ENCODE assay signal across 8 cellular contexts in the genomic region with DNA sequence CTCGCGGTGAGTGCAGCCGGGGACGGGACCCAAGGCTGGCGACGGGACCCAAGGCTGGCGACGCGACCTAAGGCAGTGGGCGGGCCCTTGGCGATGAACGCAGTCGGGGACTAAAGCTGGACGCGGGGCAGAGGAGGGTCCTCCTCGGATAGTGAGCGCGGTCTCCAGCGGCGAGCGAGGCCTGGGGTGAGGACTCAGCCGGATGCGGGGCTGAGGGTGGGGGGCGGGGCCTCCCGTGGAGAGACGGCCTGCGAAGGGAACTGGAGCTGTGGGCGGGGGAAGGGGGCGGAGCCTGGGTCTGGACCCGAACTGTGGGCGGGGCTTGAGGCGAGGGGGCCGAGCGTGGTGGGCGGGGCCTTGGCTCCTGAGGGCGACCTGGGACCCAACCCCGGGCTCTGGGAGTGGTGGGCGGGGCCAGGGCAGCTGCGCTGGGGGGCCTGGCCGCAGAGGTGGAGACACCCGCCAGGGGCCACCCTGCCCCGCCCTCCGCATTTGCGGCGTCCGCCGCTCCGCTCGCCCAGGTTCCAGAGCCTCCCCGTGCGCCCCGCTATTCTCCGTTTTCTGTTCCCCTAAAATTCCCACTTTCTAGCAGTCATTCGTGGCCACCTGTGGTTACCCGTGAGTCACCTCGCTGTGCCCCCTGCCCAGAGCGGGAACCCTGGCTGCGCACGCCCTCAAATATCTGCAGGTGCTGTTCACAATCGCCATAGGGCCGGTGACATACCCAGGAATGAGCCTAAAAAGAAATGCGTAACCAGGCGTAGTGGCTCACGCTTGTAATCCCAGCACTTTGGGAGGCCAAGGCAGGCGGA. TPM values are rescaled to one million over a fixed set of nuclear protein-coding genes. Genes with fewer than 3 reads are reported as not detected.
A peak's percentile ranks its signal among the peaks of the same experiment; 100 is the strongest.
DNase-seq lines count a peak whose midpoint lies in the region; ATAC-seq and TF ChIP-seq lines count a peak whose summit lies in the region.

No MANE protein-coding gene starts in this region.

- TSS peak; percentile 27 for BruUV-seq in PC-9 (replicated peaks; lab: Mats Ljungman, UMichigan)

- peak overlapping the region; percentile 84 for H3K4me3 Mint-ChIP-seq in activated T-cell treated with anti-CD3 and anti-CD28 coated beads, Interleukin-2, amount 50 U/mL, for 4 hours

- H3K36me3 Mint-ChIP-seq in activated T-cell treated with anti-CD3 and anti-CD28 coated beads, Interleukin-2, amount 50 U/mL, for 4 hours (ENCODE audit: insufficient read depth), result no peaks in the 10 kb centered on the region

- CTCF ChIA-PET in PC-9 (lab: Charles Lee), result interaction anchor here (0.6 kb wide), 3 partner anchors 213 to 549 kb away, joined by 3 to 4 read pairs (median 3); no protein-coding TSS in a partner anchor

- H3K27me3 Mint-ChIP-seq in activated T-cell treated with anti-CD3 and anti-CD28 coated beads, Interleukin-2, amount 50 U/mL, for 4 hours (ENCODE audit: low read depth), result no peaks in the 10 kb centered on the region

- 6 to 7% methylated on average over 50 to 65 of the region's 65 CpGs for WGBS in esophagus, 2 donors

- no peaks in the 10 kb centered on the region for H3K9me2 ChIP-seq in PC-9 (ENCODE audit: insufficient read depth)

- H3K36me3 ChIP-seq in PC-9 (ENCODE audit: low read depth) (no peaks in the 10 kb centered on the region), esophagus (ENCODE audit: control insufficient read depth in 2 of 2, insufficient read depth in 2 of 2, low read length in 1 of 2) (peaks cover 0 to 3% of the 10 kb centered on the region in 2 donors), mucosa of stomach (ENCODE audit: control insufficient read depth, insufficient read depth, low read length) (no peaks in the 10 kb centered on the region)

- no peaks in the 10 kb centered on the region for H3K9me3 Mint-ChIP-seq in activated T-cell treated with anti-CD3 and anti-CD28 coated beads, Interleukin-2, amount 50 U/mL, for 4 hours

- H2AFZ ChIP-seq in PC-9, result peak overlapping the region; percentile 88

- peaks cover 30% of the 10 kb centered on the region for H3K4me1 Mint-ChIP-seq in activated T-cell treated with anti-CD3 and anti-CD28 coated beads, Interleukin-2, amount 50 U/mL, for 4 hours (ENCODE audit: low read depth)

- H4K20me1 ChIP-seq in PC-9 (ENCODE audit: insufficient read depth), result peaks cover 13% of the 10 kb centered on the region; the same call in 1 of the 2 replicates

- intact Hi-C loops in PC-9 (cut with micrococcal nuclease; ENCODE audit: unreplicated experiment), result loop anchor here (5.0 kb wide), 2 partner anchors 181 to 329 kb away; no protein-coding TSS in a partner anchor

- POLR2A ChIA-PET in PC-9 (lab: Charles Lee; ENCODE audit: unreplicated experiment), result interaction anchor here (0.5 to 1.0 kb wide), 6 partner anchors 10 to 620 kb away, joined by 3 to 16 read pairs (median 5); a partner anchor contains a TSS

- H3K9me3 ChIP-seq in PC-9 (ENCODE audit: insufficient read depth, low read depth) (no peaks in the 10 kb centered on the region), esophagus (ENCODE audit: control insufficient read depth in 2 of 2, insufficient read depth in 1 of 2, low read depth in 1 of 2, low read length in 1 of 2) (no peaks in the 10 kb centered on the region), mucosa of stomach (ENCODE audit: control insufficient read depth, low read length) (no peaks in the 10 kb centered on the region)

- H3F3A ChIP-seq in PC-9 (ENCODE audit: insufficient read depth, low read depth), result peaks cover 14% of the 10 kb centered on the region; the same call in 1 of the 2 replicates

- H3K4me1 ChIP-seq in PC-9 (replicated peaks; ENCODE audit: insufficient read depth), result peaks cover 9% of the 10 kb centered on the region
- peaks cover 7 to 15% of the 10 kb centered on the region in 2 donors for H3K4me1 ChIP-seq in esophagus (ENCODE audit: control insufficient read depth in 2 of 2, insufficient read depth in 2 of 2, low read length in 1 of 2)
- H3K4me1 ChIP-seq in mucosa of stomach (ENCODE audit: control insufficient read depth, insufficient read depth, low read length), result peaks cover 8% of the 10 kb centered on the region

- H3K9ac ChIP-seq in mucosa of stomach (ENCODE audit: low read length), result peak overlapping the region; percentile 81

- peak; percentile 65 for DNase-seq in DMS153 treated with DMSO at 0.1 percent for 48 hours (lab: John Stamatoyannopoulos, UW; ENCODE audit: unreplicated experiment)
- peak; percentile 88 for DNase-seq in Jurkat, Clone E6-1 (ENCODE audit: low read depth, low spot score)
- DNase-seq in PC-9, result peak; percentile 86 to 97
- peak; percentile 100 for DNase-seq in activated T-cell treated with anti-CD3 and anti-CD28 coated beads, Interleukin-2, amount 50 U/mL, for 4 hours
- peak; percentile 98 to 99 for DNase-seq in stimulated activated CD8-positive, alpha-beta memory T cell treated with anti-CD3 and anti-CD28 coated beads, Interleukin-4, amount 100 ng/mL, for 4 hours (ENCODE audit: low read depth in 2 of 2, low spot score in 1 of 2)

- H3K27me3 ChIP-seq in PC-9 (ENCODE audit: insufficient read depth, low read depth), result no peaks in the 10 kb centered on the region
- no peaks in the 10 kb centered on the region for H3K27me3 ChIP-seq in esophagus (ENCODE audit: control insufficient read depth in 1 of 2, insufficient read depth in 2 of 2, low read length in 2 of 2)
- H3K27me3 ChIP-seq in mucosa of stomach (ENCODE audit: control insufficient read depth, insufficient read depth, low read length), result no peaks in the 10 kb centered on the region

- H3K27ac ChIP-seq in PC-9, result peak overlapping the region; percentile 55
- peak overlapping the region; percentile 95 to 99 for H3K27ac ChIP-seq in esophagus (ENCODE audit: low read depth in 2 of 2, low read length in 1 of 2)

- peaks cover 40% of the 10 kb centered on the region for H3K79me2 ChIP-seq in PC-9 (ENCODE audit: low read depth)

- peak; percentile 51 for ATAC-seq in GM21619 (IDR thresholded peaks at IDR 0.05; ENCODE audit: unreplicated experiment)
- ATAC-seq in activated T-cell treated with anti-CD3 and anti-CD28 coated beads, Interleukin-2, amount 50 U/mL, for 4 hours, result peak; percentile 76 to 77

- H3K4me3 ChIP-seq in Jurkat, Clone E6-1 (ENCODE audit: low read length), result peak overlapping the region; percentile 72
- H3K4me3 ChIP-seq in PC-9 (peak overlapping the region; percentile 82), esophagus (ENCODE audit: low read depth in 1 of 2, low read length in 2 of 2) (peak overlapping the region; percentile 58 to 81), mucosa of stomach (ENCODE audit: low read length) (peak overlapping the region; percentile 46)

- no peak for TF ChIP-seq CTCF in PC-9 (conservative IDR thresholded peaks at IDR 0.05)

- peak overlapping the region; percentile 86 for H3K4me2 ChIP-seq in PC-9

RNA-seq across cellular contexts. Expression of a gene that starts 0.5 kb away (rescaled TPM):
- polyA plus RNA-seq in Jurkat, Clone E6-1 (2012; ENCODE audit: insufficient read depth, insufficient read length), result 37.7 TPM
- total RNA-seq in PC-9 (2021), result 24.8 and 31.2 TPM in 2 replicates
- total RNA-seq in activated T-cell treated with anti-CD3 and anti-CD28 coated beads, Interleukin-2, amount 50 U/mL, for 4 hours, result 10 to 100 TPM; 33.5 to 36.4 (median 35.4) TPM
- polyA plus RNA-seq in esophagus, result 10 to 100 TPM; 11.1 to 30.2 TPM

RNA-seq across cellular contexts. Expression of a gene that starts 13.2 kb away (rescaled TPM):
- 47.3 TPM for polyA plus RNA-seq in Jurkat, Clone E6-1 (2012; ENCODE audit: insufficient read depth, insufficient read length)
- total RNA-seq in PC-9 (2021), result 43.3 and 52.2 TPM in 2 replicates
- total RNA-seq in activated T-cell treated with anti-CD3 and anti-CD28 coated beads, Interleukin-2, amount 50 U/mL, for 4 hours, result 10 to 100 TPM; 23.1 to 27.2 (median 24.8) TPM
- polyA plus RNA-seq in esophagus, result 10 to 100 TPM; 17.8 to 39.2 TPM

RNA-seq across cellular contexts. Expression of a gene that starts 53.0 kb away (rescaled TPM):
- polyA plus RNA-seq in Jurkat, Clone E6-1 (2012; ENCODE audit: insufficient read depth, insufficient read length), result 52.6 TPM
- total RNA-seq in PC-9 (2021), result 9.0 and 12.2 TPM in 2 replicates
- total RNA-seq in activated T-cell treated with anti-CD3 and anti-CD28 coated beads, Interleukin-2, amount 50 U/mL, for 4 hours, result 10 to 100 TPM; 29.4 to 33.9 (median 33.0) TPM
- 10 to 100 TPM; 47.5 to 49.8 TPM for polyA plus RNA-seq in esophagus

Comparison
In these comparisons a context has a peak if more than half of its experiments do, and no peak if none do; other contexts are left out.
1. Peak in every context shown above with its lines: DNase-seq, ATAC-seq, H3K4me3 ChIP-seq and H3K27ac ChIP-seq.